Comparison of ENCODE assay signal across 12 cellular contexts in genomic region chr1:145214275-145214860, GRCh38. TPM values are rescaled to one million over a fixed set of nuclear protein-coding genes. Genes with fewer than 3 reads are reported as not detected.
DNase-seq lines count a peak whose midpoint lies in the region; ATAC-seq and TF ChIP-seq lines count a peak whose summit lies in the region.
"Not testable (repeated sequence)": the region's sequence is repeated elsewhere in the genome, so short reads cannot be mapped to it uniquely, and the experiment has no call there.
"Had no signal": no experiment of that assay in that cellular context is flagged by ENCODE, and none has a peak within 500 bp of the region (broad histone marks: within the 10 kb centered on the region; RNA-seq: fewer than 3 reads in every experiment).

No MANE protein-coding gene starts in this region.

- H3K4me1 ChIP-seq in MM.1S (ENCODE audit: low read length); effector memory CD4-positive, alpha-beta T cell (ENCODE audit: control insufficient read depth, insufficient read depth, low read length, poor library complexity, severe bottlenecking); iPS-15b (ENCODE audit: control insufficient read depth, insufficient read depth, low read length); neuron (ENCODE audit: insufficient read depth, low read length); stomach: not testable (repeated sequence)

- H3K4me1 Mint-ChIP-seq in Calu3 (ENCODE audit: low read depth, unreplicated experiment); WTC11; activated naive CD4-positive, alpha-beta T cell treated with anti-CD3 and anti-CD28 coated beads, Interleukin-2, amount 50 U/mL, for 24 hours: not testable (repeated sequence)

- not testable (repeated sequence) for ATAC-seq in WTC11

- H3K36me3 ChIP-seq in MM.1S (replicated peaks; ENCODE audit: insufficient read depth, low read length); effector memory CD4-positive, alpha-beta T cell (ENCODE audit: control insufficient read depth, insufficient read depth, low read length); iPS-15b (ENCODE audit: control insufficient read depth, insufficient read depth, low read length); neuron (ENCODE audit: insufficient read depth, low read length); stomach: not testable (repeated sequence)

- H3K79me2 ChIP-seq in MM.1S (ENCODE audit: low read length): not testable (repeated sequence)

- not testable (repeated sequence) for H3K9me2 ChIP-seq in MM.1S (replicated peaks; ENCODE audit: insufficient read depth, low read length)

- H3F3A ChIP-seq in MM.1S (ENCODE audit: insufficient read depth, low read length): not testable (repeated sequence)

- WGBS in stomach, 5 donors: 0 to 4% (median 0%) methylated on average over 6 to 7 of the region's 16 CpGs; no CpG with 5 or more reads in 2 of the 5 donors

- H3K4me2 ChIP-seq in MM.1S (ENCODE audit: low read depth, low read length): not testable (repeated sequence)

- not testable (repeated sequence) for H3K27me3 Mint-ChIP-seq in Calu3 (ENCODE audit: unreplicated experiment); WTC11 (ENCODE audit: low read depth); activated naive CD4-positive, alpha-beta T cell treated with anti-CD3 and anti-CD28 coated beads, Interleukin-2, amount 50 U/mL, for 24 hours

- TSS peak; percentile 43 for BruUV-seq in Calu3 (replicated peaks; lab: Mats Ljungman, UMichigan)

- CTCF ChIA-PET in Calu3 (lab: Charles Lee); WTC11 (lab: Charles Lee): not testable (repeated sequence)

- H3K36me3 Mint-ChIP-seq in Calu3 (ENCODE audit: insufficient read depth, unreplicated experiment); WTC11; activated naive CD4-positive, alpha-beta T cell treated with anti-CD3 and anti-CD28 coated beads, Interleukin-2, amount 50 U/mL, for 24 hours: not testable (repeated sequence)

- not testable (repeated sequence) for H3K4me3 ChIP-seq in MM.1S (ENCODE audit: low read length); effector memory CD4-positive, alpha-beta T cell (ENCODE audit: insufficient read depth, low read depth, low read length, poor library complexity, severe bottlenecking)
- H3K4me3 ChIP-seq in iPS-15b (ENCODE audit: low read depth, low read length) (peak overlapping the region; percentile 41), neuron (ENCODE audit: low read length) (peak overlapping the region; percentile 48), stomach (peak overlapping the region; percentile 37 to 54 (median 38))

- H4K20me1 ChIP-seq in MM.1S (ENCODE audit: insufficient read depth, low read length): not testable (repeated sequence)

- H2AFZ ChIP-seq in MM.1S (ENCODE audit: low read length); neuron (ENCODE audit: low read depth, low read length): not testable (repeated sequence)

- peak; percentile 4 for DNase-seq in Calu3
- DNase-seq in MM.1S; WTC11 (ENCODE audit: low spot score); stomach: not testable (repeated sequence)
- DNase-seq in effector memory CD4-positive, alpha-beta T cell: peak; percentile 15 to 39 (median 27)

- not testable (repeated sequence) for H3K27me3 ChIP-seq in MM.1S (replicated peaks; ENCODE audit: insufficient read depth, low read length); effector memory CD4-positive, alpha-beta T cell (replicated peaks; ENCODE audit: control insufficient read depth, insufficient read depth, low read length, poor library complexity, severe bottlenecking); iPS-15b (ENCODE audit: control insufficient read depth, insufficient read depth, low read length); neuron (ENCODE audit: insufficient read depth, low read length); stomach

- not testable (repeated sequence) for H3K9me3 ChIP-seq in MM.1S (replicated peaks; ENCODE audit: insufficient read depth, low read length); effector memory CD4-positive, alpha-beta T cell (ENCODE audit: control insufficient read depth, low read length); iPS-15b (ENCODE audit: control insufficient read depth, insufficient read depth, low read length); neuron (ENCODE audit: low read length); stomach

- not testable (repeated sequence) for TF ChIP-seq POLR2A in stomach (IDR thresholded peaks at IDR 0.05)

- not testable (repeated sequence) for H3K9me3 Mint-ChIP-seq in Calu3 (ENCODE audit: low read depth, unreplicated experiment); WTC11; activated naive CD4-positive, alpha-beta T cell treated with anti-CD3 and anti-CD28 coated beads, Interleukin-2, amount 50 U/mL, for 24 hours

- H3K27ac Mint-ChIP-seq in Calu3 (ENCODE audit: unreplicated experiment); WTC11; activated naive CD4-positive, alpha-beta T cell treated with anti-CD3 and anti-CD28 coated beads, Interleukin-2, amount 50 U/mL, for 24 hours: not testable (repeated sequence)

- H3K27ac ChIP-seq in MM.1S (ENCODE audit: low read length): peak overlapping the region; percentile 50; the same call in 1 of the 2 replicates
- peak overlapping the region; percentile 67 for H3K27ac ChIP-seq in effector memory CD4-positive, alpha-beta T cell (ENCODE audit: insufficient read depth, low read length, poor library complexity, severe bottlenecking)
- peak overlapping the region in 4 of 5 donors; percentile 60 to 87 (median 69) for H3K27ac ChIP-seq in stomach

- not testable (repeated sequence) for TF ChIP-seq EP300 in stomach (IDR thresholded peaks at IDR 0.05)

- TF ChIP-seq CTCF in Calu3 (IDR thresholded peaks at IDR 0.05; ENCODE audit: unreplicated experiment); MM.1S (IDR thresholded peaks at IDR 0.05; ENCODE audit: low read length); WTC11 (IDR thresholded peaks at IDR 0.05); stomach (IDR thresholded peaks at IDR 0.05): not testable (repeated sequence)

- not testable (repeated sequence) for H3K4me3 Mint-ChIP-seq in Calu3 (ENCODE audit: low read depth, unreplicated experiment)
- peak overlapping the region; percentile 51 for H3K4me3 Mint-ChIP-seq in WTC11
- peak overlapping the region; percentile 63 for H3K4me3 Mint-ChIP-seq in activated naive CD4-positive, alpha-beta T cell treated with anti-CD3 and anti-CD28 coated beads, Interleukin-2, amount 50 U/mL, for 24 hours

- POLR2A ChIA-PET in WTC11 (lab: Charles Lee): not testable (repeated sequence)

- H3K9ac ChIP-seq in MM.1S (ENCODE audit: low read length); iPS-15b (ENCODE audit: low read depth, low read length): not testable (repeated sequence)

- intact Hi-C loops in Calu3 (cut with micrococcal nuclease; ENCODE audit: unreplicated experiment); stomach (cut with DNase I; ENCODE audit: low total_unique reads): not testable (repeated sequence)

RNA-seq across cellular contexts. Expression of gene PPIAL4D, which starts 27.6 kb away (rescaled TPM):
- total RNA-seq in Calu3 (2022) (not detected in 2 replicates), WTC11 (2021) (not detected in 3 replicates), stomach (not detected)
- not detected for polyA plus RNA-seq in stomach
- total RNA-seq: activated CD8-positive, alpha-beta memory T cell treated with anti-CD3 and anti-CD28 coated beads for 36 hours; aorta; esophagus mucosa; T-helper 1 cell treated with Interleukin-12 subunit alpha and Interleukin-12 subunit beta and Interleukin-4 antibody, amounts not matched to agents 30 ng/mL and 1 ng/mL, for 36 hours had no signal
- polyA plus RNA-seq: aorta had no signal
